8 cellular contexts compared by ENCODE assay signal in genomic region chr10:113788604-113789083, GRCh38. TPM values are rescaled to one million over a fixed set of nuclear protein-coding genes. Genes with fewer than 3 reads are reported as not detected.
A peak's percentile ranks its signal among the peaks of the same experiment; 100 is the strongest.
DNase-seq lines count a peak whose midpoint lies in the region; ATAC-seq lines count a peak whose summit lies in the region.

No MANE protein-coding gene starts in this region.

- H3K9me3 ChIP-seq in neuronal stem cell (replicated peaks in 1 of 2; ENCODE audit: control insufficient read depth in 2 of 2, insufficient read depth in 1 of 2, low read depth in 1 of 2, low read length in 2 of 2), result no peaks in the 10 kb centered on the region

- ATAC-seq in GM21367 (IDR thresholded peaks at IDR 0.05; ENCODE audit: unreplicated experiment) (peak; percentile 53), HG03565 (IDR thresholded peaks at IDR 0.05; ENCODE audit: unreplicated experiment) (peak; percentile 85)

- H3K14ac ChIP-seq in neuronal stem cell (ENCODE audit: low read length), result no peak overlapping the region

- no peak overlapping the region for H2AK5ac ChIP-seq in neuronal stem cell (ENCODE audit: low read depth, low read length)

- H2BK120ac ChIP-seq in neuronal stem cell (ENCODE audit: low read depth, low read length), result no peak overlapping the region

- peak; percentile 34 for DNase-seq in COLO829 (ENCODE audit: low spot score)
- peak; percentile 75 for DNase-seq in brain pericyte (ENCODE audit: low read depth, low spot score)
- DNase-seq in neuronal stem cell (ENCODE audit: low spot score), result no peak
- DNase-seq in activated CD8-positive, alpha-beta memory T cell treated with anti-CD3 and anti-CD28 coated beads, Interleukin-2, amount 50 U/mL, for 4 hours, result no peak
- DNase-seq in stimulated activated CD8-positive, alpha-beta memory T cell treated with anti-CD3 and anti-CD28 coated beads, Interleukin-4, amount 100 ng/mL, for 48 hours, result no peak
- DNase-seq in activated naive CD8-positive, alpha-beta T cell treated with anti-CD3 and anti-CD28 coated beads for 36 hours, result no peak

- no peaks in the 10 kb centered on the region for H3K9me3 Mint-ChIP-seq in activated naive CD8-positive, alpha-beta T cell treated with anti-CD3 and anti-CD28 coated beads for 36 hours

- H2BK15ac ChIP-seq in neuronal stem cell (ENCODE audit: low read length), result no peak overlapping the region

- no peaks in the 10 kb centered on the region for H3K79me1 ChIP-seq in neuronal stem cell (ENCODE audit: low read depth, low read length)

- no peaks in the 10 kb centered on the region for H3K36me3 Mint-ChIP-seq in activated naive CD8-positive, alpha-beta T cell treated with anti-CD3 and anti-CD28 coated beads for 36 hours

- peaks cover 5% of the 10 kb centered on the region for H3K27me3 Mint-ChIP-seq in activated naive CD8-positive, alpha-beta T cell treated with anti-CD3 and anti-CD28 coated beads for 36 hours

- H3K4me1 Mint-ChIP-seq in activated naive CD8-positive, alpha-beta T cell treated with anti-CD3 and anti-CD28 coated beads for 36 hours, result no peaks in the 10 kb centered on the region

- no peaks in the 10 kb centered on the region for H3K36me3 ChIP-seq in neuronal stem cell (replicated peaks in 1 of 2; ENCODE audit: control insufficient read depth in 2 of 2, insufficient read depth in 2 of 2, low read length in 2 of 2)

- H3K23ac ChIP-seq in neuronal stem cell (ENCODE audit: low read depth, low read length, poor library complexity), result no peak overlapping the region

- H2BK12ac ChIP-seq in neuronal stem cell (ENCODE audit: low read length), result no peak overlapping the region

- H3K4ac ChIP-seq in neuronal stem cell (ENCODE audit: low read length), result no peak overlapping the region

- no peak overlapping the region for H4K8ac ChIP-seq in neuronal stem cell (ENCODE audit: low read depth, low read length)

- H3K4me1 ChIP-seq in neuronal stem cell (ENCODE audit: control insufficient read depth in 2 of 2, insufficient read depth in 1 of 2, low read depth in 1 of 2, low read length in 2 of 2), result peaks cover 0 to 1% of the 10 kb centered on the region in 2 donors

- no CpG with 5 or more reads among the region's 9 CpGs for WGBS in neuronal stem cell (ENCODE audit: extremely low coverage in 2 of 2, insufficient read length in 2 of 2, insufficient replicate concordance in 1 of 2), 2 donors

- no peak overlapping the region for H3K4me3 ChIP-seq in neuronal stem cell (ENCODE audit: low read length in 2 of 2)

- H3K9ac ChIP-seq in neuronal stem cell (ENCODE audit: low read depth, low read length, poor library complexity), result no peak overlapping the region

- H3K4me2 ChIP-seq in neuronal stem cell (ENCODE audit: insufficient read depth, low read length, poor library complexity, severe bottlenecking), result no peak overlapping the region

- no peak overlapping the region for H3K27ac Mint-ChIP-seq in activated naive CD8-positive, alpha-beta T cell treated with anti-CD3 and anti-CD28 coated beads for 36 hours

- H3K27me3 ChIP-seq in neuronal stem cell (ENCODE audit: control insufficient read depth in 3 of 3, insufficient read depth in 3 of 3, low read depth in 1 of 3, low read length in 3 of 3), result peaks cover 0 to 13% (median 0%) of the 10 kb centered on the region in 3 experiments

- no peak overlapping the region for H4K91ac ChIP-seq in neuronal stem cell (ENCODE audit: low read depth, low read length, poor library complexity)

- H3K4me3 Mint-ChIP-seq in activated naive CD8-positive, alpha-beta T cell treated with anti-CD3 and anti-CD28 coated beads for 36 hours, result no peak overlapping the region

- H3K27ac ChIP-seq in neuronal stem cell (replicated peaks; ENCODE audit: low read length), result no peak overlapping the region

- H3K18ac ChIP-seq in neuronal stem cell (ENCODE audit: low read length), result no peak overlapping the region

- no peak overlapping the region for H2BK5ac ChIP-seq in neuronal stem cell (ENCODE audit: low read length)

- H2AFZ ChIP-seq in neuronal stem cell (ENCODE audit: low read length), result peak overlapping the region; percentile 6

RNA-seq across cellular contexts. Expression of gene PLEKHS1, which starts 37.2 kb away (rescaled TPM):
- polyA plus RNA-seq in neuronal stem cell (2013, experiment 1 of 2), result 0.01 TPM
- not detected for polyA plus RNA-seq in neuronal stem cell (2013, experiment 2 of 2)
- under 1 TPM in 1 of 2 experiments, not detected in 1; 0.24 TPM for total RNA-seq in activated naive CD8-positive, alpha-beta T cell treated with anti-CD3 and anti-CD28 coated beads for 36 hours

Comparison
In these comparisons a context has a peak if more than half of its experiments do, and no peak if none do; other contexts are left out.
1. DNase-seq: peak in COLO829 (single experiment) and brain pericyte (single experiment); none in neuronal stem cell (single experiment), activated CD8-positive, alpha-beta memory T cell treated with anti-CD3 and anti-CD28 coated beads, Interleukin-2, amount 50 U/mL, for 4 hours (single experiment), stimulated activated CD8-positive, alpha-beta memory T cell treated with anti-CD3 and anti-CD28 coated beads, Interleukin-4, amount 100 ng/mL, for 48 hours (single experiment) and activated naive CD8-positive, alpha-beta T cell treated with anti-CD3 and anti-CD28 coated beads for 36 hours (single experiment).